Comparison of ENCODE assay signal across 8 cellular contexts in genomic region chr1:38817958-38818705, GRCh38. TPM values are rescaled to one million over a fixed set of nuclear protein-coding genes. Genes with fewer than 3 reads are reported as not detected.
A peak's percentile ranks its signal among the peaks of the same experiment; 100 is the strongest.
DNase-seq lines count a peak whose midpoint lies in the region; ATAC-seq and TF ChIP-seq lines count a peak whose summit lies in the region.

No MANE protein-coding gene starts in this region.

- H3K27ac Mint-ChIP-seq in activated naive CD8-positive, alpha-beta T cell, result no peak overlapping the region

- no peaks in the 10 kb centered on the region for H3K36me3 ChIP-seq in PC-3 (ENCODE audit: low read depth, low read length)

- TF ChIP-seq CTCF in GM10248 (IDR thresholded peaks at IDR 0.05; ENCODE audit: control extremely low read depth, extremely low read depth, low read depth, missing control alignments), result peak; percentile 84
- peak; percentile 75 for TF ChIP-seq CTCF in PC-3 (conservative IDR thresholded peaks at IDR 0.05; ENCODE audit: low read depth, low read length)

- POLR2A ChIA-PET in GM10248 (lab: Yijun Ruan, JAX) (no interaction called here), PC-3 (lab: Charles Lee; ENCODE audit: unreplicated experiment) (no interaction called here)

- peaks cover 93% of the 10 kb centered on the region for H3K27me3 ChIP-seq in PC-3 (ENCODE audit: low read length)

- no peaks in the 10 kb centered on the region for H3F3A ChIP-seq in PC-3 (ENCODE audit: low read length, unreplicated experiment)

- H3K9me3 Mint-ChIP-seq in activated naive CD8-positive, alpha-beta T cell (ENCODE audit: low read depth), result no peaks in the 10 kb centered on the region

- H3K4me1 Mint-ChIP-seq in activated naive CD8-positive, alpha-beta T cell (ENCODE audit: low read depth), result peaks cover 14% of the 10 kb centered on the region

- H3K27me3 Mint-ChIP-seq in activated naive CD8-positive, alpha-beta T cell, result peaks cover 33% of the 10 kb centered on the region

- ATAC-seq in PC-3 (peak; percentile 53), GM21381 (IDR thresholded peaks at IDR 0.05; ENCODE audit: unreplicated experiment) (no peak)

- H3K4me1 ChIP-seq in PC-3 (ENCODE audit: insufficient read depth, low read length), result 0 out of 2 replicates have a peak, but pooled peaks cover 5% of the 10 kb centered on the region

- H3K79me2 ChIP-seq in PC-3 (ENCODE audit: low read length), result no peaks in the 10 kb centered on the region

- H3K27ac ChIP-seq in PC-3 (ENCODE audit: low read length), result no peak overlapping the region

- H4K20me1 ChIP-seq in PC-3 (ENCODE audit: low read length), result no peaks in the 10 kb centered on the region

- H3K9me2 ChIP-seq in PC-3 (replicated peaks; ENCODE audit: low read length), result no peaks in the 10 kb centered on the region

- H3K36me3 Mint-ChIP-seq in activated naive CD8-positive, alpha-beta T cell, result peaks cover 3% of the 10 kb centered on the region

- DNase-seq in GM10248 (ENCODE audit: extremely low spot score) (peak; percentile 79), PC-3 (no peak), hepatic stellate cell (ENCODE audit: low spot score) (peak; percentile 36), cortex of kidney (lab: John Stamatoyannopoulos, UW) (no peak), OCI-M2 (lab: John Stamatoyannopoulos, UW; ENCODE audit: unreplicated experiment) (no peak)
- DNase-seq in stimulated activated CD4-positive, alpha-beta T cell treated with anti-CD3 and anti-CD28 coated beads, Interleukin-15, amount 100 ng/mL, for 1 hour (ENCODE audit: low read depth in 1 of 2, low spot score in 1 of 2), result peak; percentile 19 to 51

- intact Hi-C loops in PC-3 (cut with micrococcal nuclease), result no loop called here

- H3K4me3 Mint-ChIP-seq in activated naive CD8-positive, alpha-beta T cell, result peak overlapping the region; percentile 60

- CTCF ChIA-PET in GM10248 (lab: Yijun Ruan, JAX) (interaction anchor here (0.6 to 4.0 kb wide), 17 partner anchors 8 to 794 kb away, joined by 3 to 22 read pairs (median 4); no protein-coding TSS in a partner anchor), PC-3 (lab: Charles Lee) (no interaction called here)

- peak overlapping the region; percentile 37 for H3K4me3 ChIP-seq in PC-3 (ENCODE audit: low read length)

- no TSS peak for BruUV-seq in PC-3 (replicated peaks; lab: Mats Ljungman, UMichigan)

- H3K9me3 ChIP-seq in PC-3 (ENCODE audit: low read length), result no peaks in the 10 kb centered on the region

- H3K9ac ChIP-seq in PC-3 (ENCODE audit: low read length), result no peak overlapping the region

- peak overlapping the region; percentile 46; the same call in 1 of the 2 replicates for H2AFZ ChIP-seq in PC-3 (ENCODE audit: low read length)

- peak overlapping the region; percentile 47 for H3K4me2 ChIP-seq in PC-3 (ENCODE audit: low read length)

RNA-seq across cellular contexts. Expression of gene RRAGC, which starts 41.4 kb away (rescaled TPM):
- total RNA-seq in PC-3 (2014; rRNA removed), result 7.0 and 10.0 TPM in 2 replicates

RNA-seq across cellular contexts. Expression of gene MYCBP, which starts 55.0 kb away (rescaled TPM):
- total RNA-seq in PC-3 (2014; rRNA removed), result 16.8 and 20.3 TPM in 2 replicates

Comparison
In these comparisons a context has a peak if more than half of its experiments do, and no peak if none do; other contexts are left out.
1. DNase-seq: peak in GM10248 (single experiment), hepatic stellate cell (single experiment) and stimulated activated CD4-positive, alpha-beta T cell treated with anti-CD3 and anti-CD28 coated beads, Interleukin-15, amount 100 ng/mL, for 1 hour (2 of 2); none in PC-3 (single experiment), cortex of kidney (single experiment) and OCI-M2 (single experiment).